In genomic region chr17:80671823-80672105, GRCh38 we compare ENCODE assay signal across 1 cellular context.
TF ChIP-seq lines count a peak whose summit lies in the region.

No MANE protein-coding gene starts in this region.

TF ChIP-seq in HepG2, 621 proteins besides CTCF, POLR2A, EP300 and RAD21 (continued from another document):
- no peak for TF ChIP-seq PLSCR1 (CRISPR knock-in tag; IDR thresholded peaks at IDR 0.05; ENCODE audit: borderline replicate concordance)
- 0 out of 2 replicates have a peak, but pooled peaks have one; percentile 10 for TF ChIP-seq NCOR1 (IDR thresholded peaks at IDR 0.05; ENCODE audit: borderline replicate concordance, low read length)
- no peak for TF ChIP-seq KAT7 (CRISPR knock-in tag; IDR thresholded peaks at IDR 0.05; ENCODE audit: borderline replicate concordance)
- TF ChIP-seq ZNF280B (CRISPR knock-in tag; IDR thresholded peaks at IDR 0.05; ENCODE audit: borderline replicate concordance) = no peak
